16 cellular contexts compared by ENCODE assay signal in genomic region chr22:24088796-24089195, GRCh38.
DNase-seq lines count a peak whose midpoint lies in the region; ATAC-seq and TF ChIP-seq lines count a peak whose summit lies in the region.
"Had no signal": no experiment of that assay in that cellular context is flagged by ENCODE, and none has a peak within 500 bp of the region (broad histone marks: within the 10 kb centered on the region; RNA-seq: fewer than 3 reads in every experiment).

No MANE protein-coding gene starts in this region.

- H3K9me3 ChIP-seq in sigmoid colon, result no peaks in the 10 kb centered on the region
- H3K9me3 ChIP-seq: BLaER1 treated with 17β-estradiol and CSF1 and Interleukin-3, amounts not matched to agents 10 nM and 100 nM; Peyer's patch; suprapubic skin had no signal

- peaks cover 0 to 12% (median 0%) of the 10 kb centered on the region in 4 donors for H3K4me1 ChIP-seq in sigmoid colon
- H3K4me1 ChIP-seq: Peyer's patch, suprapubic skin had no signal

- ATAC-seq in GM21786 (IDR thresholded peaks at IDR 0.05; ENCODE audit: unreplicated experiment), result no peak
- ATAC-seq: right cardiac atrium had no signal

- no peak for TF ChIP-seq CTCF in fibroblast of pulmonary artery (IDR thresholded peaks at IDR 0.05; ENCODE audit: low read length, missing control alignments)
- no peak for TF ChIP-seq CTCF in sigmoid colon (IDR thresholded peaks at IDR 0.05)

- intact Hi-C loops in sigmoid colon (cut with DNase I), result no loop called here

- H3K27me3 ChIP-seq in sigmoid colon, result no peaks in the 10 kb centered on the region
- H3K27me3 ChIP-seq: BLaER1 treated with 17β-estradiol and CSF1 and Interleukin-3, amounts not matched to agents 10 nM and 100 nM; Peyer's patch; suprapubic skin had no signal

- no peak overlapping the region for H3K27ac ChIP-seq in sigmoid colon
- H3K27ac ChIP-seq: BLaER1 treated with 17β-estradiol and CSF1 and Interleukin-3, amounts not matched to agents 10 nM and 100 nM; Peyer's patch; suprapubic skin had no signal

- 95 to 99% methylated on average over 1 of the region's 1 CpG for WGBS in sigmoid colon, 2 donors

- H3K4me3 ChIP-seq in fibroblast of pulmonary artery (replicated peaks; ENCODE audit: low read depth, low read length), result no peak overlapping the region
- no peak overlapping the region for H3K4me3 ChIP-seq in sigmoid colon
- H3K4me3 ChIP-seq: BLaER1 treated with 17β-estradiol and CSF1 and Interleukin-3, amounts not matched to agents 10 nM and 100 nM; Peyer's patch; suprapubic skin had no signal

- TF ChIP-seq EP300 in sigmoid colon (IDR thresholded peaks at IDR 0.05), result no peak

- DNase-seq in D341Med (ENCODE audit: low spot score), result peak; percentile 62
- peak; percentile 11 for DNase-seq in NCI-H82 treated with DMSO at 0.1 percent for 48 hours (lab: John Stamatoyannopoulos, UW; ENCODE audit: unreplicated experiment)
- DNase-seq in fibroblast of pulmonary artery (ENCODE audit: low read depth), result peak; percentile 17
- DNase-seq in sigmoid colon, result peak; percentile 4
- DNase-seq in dermis blood vessel endothelial cell, result no peak
- DNase-seq in cerebellar nuclear complex (lab: John Stamatoyannopoulos, UW), result no peak
- DNase-seq in retina, result no peak
- DNase-seq: DMS53; NCI-H2081 treated with DMSO at 0.1 percent for 48 hours; NCI-H748 treated with DMSO at 0.1 percent for 48 hours; Peyer's patch; right cardiac atrium; stimulated activated CD4-positive, alpha-beta T cell treated with anti-CD3 and anti-CD28 coated beads, Interleukin-2, amount 100 ng/mL, for 48 hours had no signal

- H3K36me3 ChIP-seq in sigmoid colon, result peaks cover 29 to 89% (median 40%) of the 10 kb centered on the region in 4 donors

- no peak for TF ChIP-seq POLR2A in sigmoid colon (IDR thresholded peaks at IDR 0.05)

Comparison
In these comparisons a context has a peak if more than half of its experiments do, and no peak if none do; other contexts are left out.
1. DNase-seq: peak in D341Med (single experiment), NCI-H82 treated with DMSO at 0.1 percent for 48 hours (single experiment), fibroblast of pulmonary artery (single experiment) and sigmoid colon (single experiment); none in dermis blood vessel endothelial cell (single experiment), cerebellar nuclear complex (0 of 2) and retina (single experiment).